34 cellular contexts compared by ENCODE assay signal in the genomic region with DNA sequence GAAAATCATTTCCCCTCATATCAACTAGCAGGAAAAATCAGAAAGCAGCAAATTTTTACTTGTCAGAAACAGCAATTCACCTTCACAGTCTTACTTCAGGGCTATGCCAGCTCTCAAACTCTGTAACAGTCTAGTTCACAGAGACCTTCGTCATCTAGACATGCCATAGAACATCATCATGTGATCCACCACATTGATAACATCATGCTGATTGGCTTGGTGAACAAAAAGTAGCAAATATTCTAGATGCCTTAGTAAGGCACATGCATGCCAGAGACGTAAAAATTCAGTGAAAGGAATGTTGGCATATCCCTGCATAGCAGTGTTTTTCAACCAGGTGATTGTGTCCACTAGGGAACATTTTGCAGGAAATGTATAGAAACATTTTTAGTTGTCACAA.
"Had no signal": no experiment of that assay in that cellular context is flagged by ENCODE, and none has a peak within 500 bp of the region (broad histone marks: within the 10 kb centered on the region; RNA-seq: fewer than 3 reads in every experiment).

No MANE protein-coding gene starts in this region.

- H3K27me3 Mint-ChIP-seq: activated naive CD8-positive, alpha-beta T cell had no signal

- H3K4me1 ChIP-seq: ascending aorta, body of pancreas, breast epithelium had no signal

- FAIRE-seq: TTC549 had no signal

- H3K4me3 ChIP-seq: ascending aorta, body of pancreas, breast epithelium had no signal

- H3K4me3 Mint-ChIP-seq: activated B cell treated with CpG ODN at 0.5 μM for 24 hours; activated CD4-positive, alpha-beta memory T cell treated with anti-CD3 and anti-CD28 coated beads, Interleukin-2, amount 10 ng/mL, durations not matched to agents 7 days and 5 days; activated CD4-positive, alpha-beta T cell treated with anti-CD3 and anti-CD28 coated beads, Interleukin-2, amount 10 ng/mL, durations not matched to agents 7 days and 5 days; activated CD8-positive, alpha-beta memory T cell treated with anti-CD3 and anti-CD28 coated beads, Interleukin-2, amount 10 ng/mL, durations not matched to agents 7 days and 5 days; activated CD8-positive, alpha-beta T cell treated with anti-CD3 and anti-CD28 coated beads, Interleukin-2, amount 10 ng/mL, durations not matched to agents 7 days and 5 days; activated naive CD4-positive, alpha-beta T cell treated with anti-CD3 and anti-CD28 coated beads, Interleukin-2, amount 10 ng/mL, durations not matched to agents 7 days and 5 days; activated naive CD4-positive, alpha-beta T cell treated with anti-CD3 and anti-CD28 coated beads, Interleukin-2, amount 50 U/mL, for 24 hours; activated naive CD8-positive, alpha-beta T cell; activated naive CD8-positive, alpha-beta T cell treated with anti-CD3 and anti-CD28 coated beads, Interleukin-2, amount 10 ng/mL, durations not matched to agents 7 days and 5 days; activated naive CD8-positive, alpha-beta T cell treated with anti-CD3 and anti-CD28 coated beads, Interleukin-2, amount 50 U/mL, for 24 hours; activated T-cell treated with anti-CD3 and anti-CD28 coated beads, Interleukin-2, amount 50 U/mL, for 24 hours; T-cell; T-helper 2 cell treated with Interferon-gamma antibody and Interleukin-4, amounts not matched to agents 5 μg/mL and 100 μg/mL, for 36 hours had no signal

- ATAC-seq: activated CD8-positive, alpha-beta memory T cell treated with anti-CD3 and anti-CD28 coated beads, Interleukin-2, amount 10 ng/mL, durations not matched to agents 7 days and 5 days; activated CD8-positive, alpha-beta T cell treated with anti-CD3 and anti-CD28 coated beads, Interleukin-2, amount 10 ng/mL, durations not matched to agents 7 days and 5 days; activated naive CD8-positive, alpha-beta T cell treated with anti-CD3 and anti-CD28 coated beads, Interleukin-2, amount 50 U/mL, for 24 hours; body of pancreas; T-cell had no signal

- H3K36me3 ChIP-seq: ascending aorta, brain microvascular endothelial cell, breast epithelium had no signal

- H3K27ac ChIP-seq: ascending aorta, body of pancreas, brain microvascular endothelial cell, breast epithelium, VCaP had no signal

- DNase-seq: activated B cell treated with CpG ODN at 0.5 μM for 24 hours; activated CD4-positive, alpha-beta memory T cell treated with anti-CD3 and anti-CD28 coated beads, Interleukin-2, amount 10 ng/mL, durations not matched to agents 7 days and 5 days; activated CD4-positive, alpha-beta T cell treated with anti-CD3 and anti-CD28 coated beads for 48 hours; activated CD4-positive, alpha-beta T cell treated with anti-CD3 and anti-CD28 coated beads, Interleukin-2, amount 10 ng/mL, durations not matched to agents 7 days and 5 days; activated CD4-positive, alpha-beta T cell treated with anti-CD3 and anti-CD28 coated beads, Interleukin-2, amount 50 U/mL, for 48 hours; activated CD4-positive, CD25-positive, alpha-beta regulatory T cell treated with anti-CD3 and anti-CD28 coated beads, Interleukin-2, amount 50 U/mL, for 72 hours; activated CD8-positive, alpha-beta memory T cell treated with anti-CD3 and anti-CD28 coated beads for 24 hours; activated CD8-positive, alpha-beta memory T cell treated with anti-CD3 and anti-CD28 coated beads, Interleukin-2, amount 10 ng/mL, durations not matched to agents 7 days and 5 days; activated CD8-positive, alpha-beta memory T cell treated with anti-CD3 and anti-CD28 coated beads, Interleukin-2, amount 50 U/mL, for 48 hours; activated CD8-positive, alpha-beta T cell treated with anti-CD3 and anti-CD28 coated beads, Interleukin-2, amount 10 ng/mL, durations not matched to agents 7 days and 5 days; activated effector memory CD4-positive, alpha-beta T cell treated with Interleukin-2 at 50 U/mL for 16 hours; activated gamma-delta T cell; activated naive CD4-positive, alpha-beta T cell treated with anti-CD3 and anti-CD28 coated beads, Interleukin-2, amount 10 ng/mL, durations not matched to agents 7 days and 5 days; activated naive CD4-positive, alpha-beta T cell treated with Interleukin-2 at 50 U/mL for 16 hours; activated naive CD8-positive, alpha-beta T cell treated with anti-CD3 and anti-CD28 coated beads, Interleukin-2, amount 10 ng/mL, durations not matched to agents 7 days and 5 days; activated naive CD8-positive, alpha-beta T cell treated with anti-CD3 and anti-CD28 coated beads, Interleukin-2, amount 50 U/mL, for 24 hours; activated T-cell treated with anti-CD3 and anti-CD28 coated beads, Interleukin-2, amount 50 U/mL, for 24 hours; activated T-cell treated with anti-CD3 and anti-CD28 coated beads, Interleukin-2, amount 50 U/mL, for 48 hours; amygdala; anterior cingulate cortex; body of pancreas; brain microvascular endothelial cell; central memory CD4-positive, alpha-beta T cell; T-cell; T-helper 2 cell; T-helper 9 cell had no signal

- H3K36me3 Mint-ChIP-seq: activated CD8-positive, alpha-beta memory T cell treated with anti-CD3 and anti-CD28 coated beads, Interleukin-2, amount 10 ng/mL, durations not matched to agents 7 days and 5 days; activated naive CD4-positive, alpha-beta T cell treated with anti-CD3 and anti-CD28 coated beads, Interleukin-2, amount 10 ng/mL, durations not matched to agents 7 days and 5 days; activated naive CD4-positive, alpha-beta T cell treated with anti-CD3 and anti-CD28 coated beads, Interleukin-2, amount 50 U/mL, for 24 hours; activated naive CD8-positive, alpha-beta T cell; activated naive CD8-positive, alpha-beta T cell treated with anti-CD3 and anti-CD28 coated beads, Interleukin-2, amount 10 ng/mL, durations not matched to agents 7 days and 5 days; T-cell had no signal

- H3K27ac Mint-ChIP-seq: activated B cell treated with CpG ODN at 0.5 μM for 24 hours; activated CD4-positive, alpha-beta memory T cell treated with anti-CD3 and anti-CD28 coated beads, Interleukin-2, amount 10 ng/mL, durations not matched to agents 7 days and 5 days; activated CD4-positive, alpha-beta T cell treated with anti-CD3 and anti-CD28 coated beads, Interleukin-2, amount 10 ng/mL, durations not matched to agents 7 days and 5 days; activated CD8-positive, alpha-beta memory T cell treated with anti-CD3 and anti-CD28 coated beads, Interleukin-2, amount 10 ng/mL, durations not matched to agents 7 days and 5 days; activated CD8-positive, alpha-beta T cell treated with anti-CD3 and anti-CD28 coated beads, Interleukin-2, amount 10 ng/mL, durations not matched to agents 7 days and 5 days; activated naive CD4-positive, alpha-beta T cell treated with anti-CD3 and anti-CD28 coated beads, Interleukin-2, amount 10 ng/mL, durations not matched to agents 7 days and 5 days; activated naive CD4-positive, alpha-beta T cell treated with anti-CD3 and anti-CD28 coated beads, Interleukin-2, amount 50 U/mL, for 24 hours; activated naive CD8-positive, alpha-beta T cell; activated naive CD8-positive, alpha-beta T cell treated with anti-CD3 and anti-CD28 coated beads, Interleukin-2, amount 10 ng/mL, durations not matched to agents 7 days and 5 days; activated naive CD8-positive, alpha-beta T cell treated with anti-CD3 and anti-CD28 coated beads, Interleukin-2, amount 50 U/mL, for 24 hours; activated T-cell treated with anti-CD3 and anti-CD28 coated beads, Interleukin-2, amount 50 U/mL, for 24 hours; activated T-helper 2 cell treated with anti-CD3 and anti-CD28 coated beads, Interferon-gamma antibody, Interleukin-2, Interleukin-4, amounts not matched to agents 10 μg/mL and 5 μg/mL and 100 μg/mL, durations not matched to agents 14 hours and 24 hours and 36 hours; T-cell; T-helper 2 cell treated with Interferon-gamma antibody and Interleukin-4, amounts not matched to agents 5 μg/mL and 100 μg/mL, for 36 hours had no signal

- H3K9me3 ChIP-seq: ascending aorta, body of pancreas, breast epithelium had no signal

- H3K4me1 Mint-ChIP-seq: activated naive CD4-positive, alpha-beta T cell treated with anti-CD3 and anti-CD28 coated beads, Interleukin-2, amount 50 U/mL, for 24 hours; activated naive CD8-positive, alpha-beta T cell treated with anti-CD3 and anti-CD28 coated beads, Interleukin-2, amount 50 U/mL, for 24 hours; T-cell had no signal

- H3K27me3 ChIP-seq: ascending aorta, body of pancreas, brain microvascular endothelial cell, breast epithelium had no signal
